23 cellular contexts compared by ENCODE assay signal in genomic region chr11:94717667-94718066, GRCh38. TPM values are rescaled to one million over a fixed set of nuclear protein-coding genes. Genes with fewer than 3 reads are reported as not detected.
"Had no signal": no experiment of that assay in that cellular context is flagged by ENCODE, and none has a peak within 500 bp of the region (broad histone marks: within the 10 kb centered on the region; RNA-seq: fewer than 3 reads in every experiment).

No MANE protein-coding gene starts in this region.

- DNase-seq: Kasumi-1, MM.1S, NCI-H1092 treated with DMSO at 0.1 percent for 48 hours, NCI-H1436, NCI-H187, NCI-H2029, NCI-H2081 treated with DMSO at 0.1 percent for 48 hours, NCI-H2171, NCI-H226, NCI-H446, NCI-H510A, NCI-H524 treated with DMSO at 0.1 percent for 48 hours, NCI-H69, NCI-H774, RPMI8226, SHP77, SK-N-SH had no signal

- H3K36me3 Mint-ChIP-seq: IgD-negative memory B cell had no signal

- H3K27ac Mint-ChIP-seq: IgD-negative memory B cell had no signal

- H3K4me1 Mint-ChIP-seq: IgD-negative memory B cell had no signal

- H3K4me3 Mint-ChIP-seq: IgD-negative memory B cell had no signal

- H3K4me3 ChIP-seq: K562 had no signal

- FAIRE-seq: HTR-8/SVneo, K562, RCC 7860 had no signal

- ATAC-seq: K562 had no signal

- H3K27ac ChIP-seq: HL-60, KMS-11 had no signal

RNA-seq across cellular contexts. Expression of gene AMOTL1, which starts 50.5 kb away (rescaled TPM):
- polyA plus RNA-seq: IgD-negative memory B cell had no signal
